In the genomic region with DNA sequence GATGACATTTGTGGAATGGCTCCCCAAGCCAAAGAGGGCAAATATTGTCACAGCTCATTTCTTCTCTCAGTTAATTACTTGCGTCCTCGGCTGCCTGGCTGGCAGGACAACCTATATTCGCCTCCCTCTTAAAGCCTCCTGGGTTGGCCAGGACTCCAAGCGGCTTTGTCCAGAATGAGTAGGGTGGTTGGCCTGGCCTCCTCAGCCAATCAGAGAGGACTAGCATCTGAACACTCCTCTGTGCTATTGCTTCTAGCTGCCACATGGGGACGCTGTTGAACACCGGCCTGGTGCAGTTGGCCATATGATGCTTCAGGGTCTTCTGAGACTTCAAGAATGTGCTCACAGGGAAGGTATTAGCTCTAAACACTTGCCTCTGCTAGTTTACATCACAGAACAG, we compare ENCODE assay signal across 8 cellular contexts.
DNase-seq lines count a peak whose midpoint lies in the region; ATAC-seq and TF ChIP-seq lines count a peak whose summit lies in the region.
"Not testable (repeated sequence)": the region's sequence is repeated elsewhere in the genome, so short reads cannot be mapped to it uniquely, and the experiment has no call there.

No MANE protein-coding gene starts in this region.

- H3K4me1 ChIP-seq in BE2C, result not testable (repeated sequence)

- not testable (repeated sequence) for H3K9me3 ChIP-seq in BE2C

- not testable (repeated sequence) for H3K4me3 Mint-ChIP-seq in activated CD4-positive, alpha-beta T cell treated with anti-CD3 and anti-CD28 coated beads for 36 hours; activated naive CD8-positive, alpha-beta T cell treated with anti-CD3 and anti-CD28 coated beads for 36 hours; chondrocyte (ENCODE audit: unreplicated experiment); glutamatergic neuron (ENCODE audit: unreplicated experiment); type B pancreatic cell

- H3K36me3 Mint-ChIP-seq in activated CD4-positive, alpha-beta T cell treated with anti-CD3 and anti-CD28 coated beads for 36 hours (ENCODE audit: low read depth); activated naive CD8-positive, alpha-beta T cell treated with anti-CD3 and anti-CD28 coated beads for 36 hours; chondrocyte (ENCODE audit: low read depth); glutamatergic neuron (ENCODE audit: unreplicated experiment); type B pancreatic cell: not testable (repeated sequence)

- H3K4me3 ChIP-seq in BE2C (ENCODE audit: low read depth, low read length); LNCaP clone FGC (ENCODE audit: low read depth, low read length): not testable (repeated sequence)

- H3K27ac Mint-ChIP-seq in activated CD4-positive, alpha-beta T cell treated with anti-CD3 and anti-CD28 coated beads for 36 hours; activated naive CD8-positive, alpha-beta T cell treated with anti-CD3 and anti-CD28 coated beads for 36 hours; chondrocyte (ENCODE audit: unreplicated experiment); glutamatergic neuron (ENCODE audit: unreplicated experiment); type B pancreatic cell: not testable (repeated sequence)

- H3K9me3 Mint-ChIP-seq in activated CD4-positive, alpha-beta T cell treated with anti-CD3 and anti-CD28 coated beads for 36 hours (ENCODE audit: low read depth); activated naive CD8-positive, alpha-beta T cell treated with anti-CD3 and anti-CD28 coated beads for 36 hours; chondrocyte (ENCODE audit: low read depth); glutamatergic neuron (ENCODE audit: unreplicated experiment); type B pancreatic cell: not testable (repeated sequence)

- not testable (repeated sequence) for H3K27me3 Mint-ChIP-seq in activated CD4-positive, alpha-beta T cell treated with anti-CD3 and anti-CD28 coated beads for 36 hours; activated naive CD8-positive, alpha-beta T cell treated with anti-CD3 and anti-CD28 coated beads for 36 hours; chondrocyte (ENCODE audit: low read depth); glutamatergic neuron (ENCODE audit: unreplicated experiment); type B pancreatic cell

- H3K4me1 Mint-ChIP-seq in activated CD4-positive, alpha-beta T cell treated with anti-CD3 and anti-CD28 coated beads for 36 hours; activated naive CD8-positive, alpha-beta T cell treated with anti-CD3 and anti-CD28 coated beads for 36 hours; chondrocyte (ENCODE audit: low read depth); glutamatergic neuron (ENCODE audit: low read depth, unreplicated experiment); type B pancreatic cell (ENCODE audit: unreplicated experiment): not testable (repeated sequence)

- not testable (repeated sequence) for H3K36me3 ChIP-seq in BE2C

- H3K27me3 ChIP-seq in BE2C, result not testable (repeated sequence)

- intact Hi-C loops in activated CD4-positive, alpha-beta T cell treated with anti-CD3 and anti-CD28 coated beads for 36 hours (cut with DNase I, micrococcal nuclease), result not testable (repeated sequence)

- POLR2A ChIA-PET in activated CD4-positive, alpha-beta T cell treated with anti-CD3 and anti-CD28 coated beads for 36 hours (lab: Charles Lee), result not testable (repeated sequence)

- peak; percentile 2 for DNase-seq in BE2C
- DNase-seq in LNCaP clone FGC (ENCODE audit: low read depth); chondrocyte (ENCODE audit: low spot score); type B pancreatic cell (ENCODE audit: extremely low spot score, unreplicated experiment): not testable (repeated sequence)
- peak; percentile 8 for DNase-seq in activated CD4-positive, alpha-beta T cell treated with anti-CD3 and anti-CD28 coated beads for 36 hours
- peak; percentile 0 for DNase-seq in activated naive CD8-positive, alpha-beta T cell treated with anti-CD3 and anti-CD28 coated beads for 36 hours
- peak; percentile 17 for DNase-seq in glutamatergic neuron
- DNase-seq in mesenteric fat pad (ENCODE audit: low spot score), result peak; percentile 47

- not testable (repeated sequence) for ATAC-seq in activated CD4-positive, alpha-beta T cell treated with anti-CD3 and anti-CD28 coated beads for 36 hours

- TF ChIP-seq CTCF in BE2C (IDR thresholded peaks at IDR 0.05; ENCODE audit: low read depth, low read length); glutamatergic neuron (IDR thresholded peaks at IDR 0.05; ENCODE audit: partially characterized antibody, unreplicated experiment): not testable (repeated sequence)
- TF ChIP-seq CTCF in LNCaP clone FGC (IDR thresholded peaks at IDR 0.05; ENCODE audit: control insufficient read depth, extremely low read depth, insufficient read depth) (0 out of 2 replicates have a peak, but pooled peaks have one; percentile 3), chondrocyte (IDR thresholded peaks at IDR 0.05) (peak; percentile 17), type B pancreatic cell (conservative IDR thresholded peaks at IDR 0.05) (peak; percentile 16)

- CTCF ChIA-PET in activated CD4-positive, alpha-beta T cell treated with anti-CD3 and anti-CD28 coated beads for 36 hours (lab: Charles Lee), result not testable (repeated sequence)
